Comparison of ENCODE assay signal across 8 cellular contexts in the genomic region with DNA sequence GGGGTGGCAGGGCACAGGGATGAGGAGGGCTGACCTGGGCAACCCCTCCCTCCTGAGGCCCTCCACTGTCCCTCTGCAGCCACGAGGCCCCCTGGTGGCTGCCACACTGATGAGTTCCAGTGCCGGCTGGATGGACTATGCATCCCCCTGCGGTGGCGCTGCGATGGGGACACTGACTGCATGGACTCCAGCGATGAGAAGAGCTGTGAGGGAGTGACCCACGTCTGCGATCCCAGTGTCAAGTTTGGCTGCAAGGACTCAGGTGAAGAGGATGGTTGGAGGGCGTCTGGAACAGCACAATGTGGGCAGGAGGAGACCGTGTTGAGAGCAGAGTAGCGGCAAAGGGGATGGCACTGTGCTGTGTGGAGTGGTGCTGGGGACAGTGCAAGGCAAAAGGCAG. TPM values are rescaled to one million over a fixed set of nuclear protein-coding genes. Genes with fewer than 3 reads are reported as not detected.
DNase-seq lines count a peak whose midpoint lies in the region; ATAC-seq and TF ChIP-seq lines count a peak whose summit lies in the region.

No MANE protein-coding gene starts in this region.

- DNase-seq in AG04449 (ENCODE audit: low read depth, low spot score) (no peak), GM13977 (ENCODE audit: low spot score) (peak; percentile 65), foreskin keratinocyte (no peak), HPDE6-E6E7 (ENCODE audit: extremely low spot score) (no peak)
- no peak for DNase-seq in stimulated activated effector memory CD8-positive, alpha-beta T cell treated with anti-CD3 and anti-CD28 coated beads, Interleukin-12 subunit alpha, Interleukin-12 subunit beta, amount 100 ng/mL, for 72 hours (ENCODE audit: low spot score in 2 of 2)
- DNase-seq in NK-92 treated with Interleukin-12 subunit alpha and Interleukin-12 subunit beta, amount 100 ng/mL, for 24 hours (lab: John Stamatoyannopoulos, UW): no peak

- H3K4me1 Mint-ChIP-seq in stimulated activated effector memory CD8-positive, alpha-beta T cell treated with anti-CD3 and anti-CD28 coated beads, Interleukin-12 subunit alpha, Interleukin-12 subunit beta, amount 100 ng/mL, for 72 hours: peaks cover 12% of the 10 kb centered on the region

- H3K9me3 Mint-ChIP-seq in stimulated activated effector memory CD8-positive, alpha-beta T cell treated with anti-CD3 and anti-CD28 coated beads, Interleukin-12 subunit alpha, Interleukin-12 subunit beta, amount 100 ng/mL, for 72 hours: no peaks in the 10 kb centered on the region

- H3K27me3 ChIP-seq in foreskin keratinocyte: no peaks in the 10 kb centered on the region

- TF ChIP-seq CTCF in AG04449 (IDR thresholded peaks at IDR 0.05; ENCODE audit: insufficient read depth, low read length, missing control alignments) (peak; percentile 74), GM13977 (IDR thresholded peaks at IDR 0.05; ENCODE audit: extremely low read depth, insufficient read depth, missing control alignments) (peak; percentile 75), WI38 (IDR thresholded peaks at IDR 0.05; ENCODE audit: low read depth, low read length) (peak; percentile 73), foreskin keratinocyte (conservative IDR thresholded peaks at IDR 0.05) (peak; percentile 52)

- peak overlapping the region; percentile 19 for H3K27ac Mint-ChIP-seq in stimulated activated effector memory CD8-positive, alpha-beta T cell treated with anti-CD3 and anti-CD28 coated beads, Interleukin-12 subunit alpha, Interleukin-12 subunit beta, amount 100 ng/mL, for 72 hours

- POLR2A ChIA-PET in AG04449 (lab: Yijun Ruan, JAX): interaction anchor here (0.6 to 1.4 kb wide), 5 partner anchors 10 to 56 kb away, joined by 3 to 5 read pairs (median 4); a partner anchor contains a TSS

- H3K4me1 ChIP-seq in foreskin keratinocyte: peaks cover 15% of the 10 kb centered on the region

- CTCF ChIA-PET in AG04449 (lab: Yijun Ruan, JAX): interaction anchor here (0.7 to 26.2 kb wide), 15 partner anchors 9 to 103 kb away, joined by 3 to 874 read pairs (median 8); a partner anchor contains a TSS

- in situ Hi-C loops in GM13977 (cut with MboI; ENCODE audit: low pct_unique_long_range_greater_than_20kb, low sequenced_read_pairs, unreplicated experiment): loop anchor here (10.0 kb wide), 1 partner anchor 168 kb away; a partner anchor contains a TSS

- no peak overlapping the region for H3K4me3 Mint-ChIP-seq in stimulated activated effector memory CD8-positive, alpha-beta T cell treated with anti-CD3 and anti-CD28 coated beads, Interleukin-12 subunit alpha, Interleukin-12 subunit beta, amount 100 ng/mL, for 72 hours

- no peak overlapping the region for H3K27ac ChIP-seq in foreskin keratinocyte

- no peak for ATAC-seq in foreskin keratinocyte
- ATAC-seq in stimulated activated effector memory CD8-positive, alpha-beta T cell treated with anti-CD3 and anti-CD28 coated beads, Interleukin-12 subunit alpha, Interleukin-12 subunit beta, amount 100 ng/mL, for 72 hours: peak; percentile 33
- ATAC-seq in GM19455 (IDR thresholded peaks at IDR 0.05; ENCODE audit: unreplicated experiment): no peak

- no peaks in the 10 kb centered on the region for H3K36me3 Mint-ChIP-seq in stimulated activated effector memory CD8-positive, alpha-beta T cell treated with anti-CD3 and anti-CD28 coated beads, Interleukin-12 subunit alpha, Interleukin-12 subunit beta, amount 100 ng/mL, for 72 hours

- no peak overlapping the region for H3K4me3 ChIP-seq in AG04449 (ENCODE audit: low read depth, low read length)
- no peak overlapping the region for H3K4me3 ChIP-seq in WI38 (ENCODE audit: low read depth, low read length)

RNA-seq across cellular contexts. Expression of a gene that starts 25.7 kb away (rescaled TPM):
- total RNA-seq in foreskin keratinocyte: not detected in 2 replicates
- polyA plus RNA-seq in foreskin keratinocyte: not detected in 2 replicates

RNA-seq across cellular contexts. Expression of a gene that starts 43.5 kb away (rescaled TPM):
- total RNA-seq in foreskin keratinocyte: 1.2 and 1.3 TPM in 2 replicates
- polyA plus RNA-seq in foreskin keratinocyte: 2.9 and 3.3 TPM in 2 replicates

RNA-seq across cellular contexts. Expression of a gene that starts 44.8 kb away (rescaled TPM):
- total RNA-seq in foreskin keratinocyte: 9.8 and 17.5 TPM in 2 replicates
- 5.1 and 8.5 TPM in 2 replicates for polyA plus RNA-seq in foreskin keratinocyte

RNA-seq across cellular contexts. Expression of a gene that starts 56.4 kb away (rescaled TPM):
- total RNA-seq in foreskin keratinocyte: 200 and 237 TPM in 2 replicates
- 188 and 221 TPM in 2 replicates for polyA plus RNA-seq in foreskin keratinocyte
